17 cellular contexts compared by ENCODE assay signal in the genomic region with DNA sequence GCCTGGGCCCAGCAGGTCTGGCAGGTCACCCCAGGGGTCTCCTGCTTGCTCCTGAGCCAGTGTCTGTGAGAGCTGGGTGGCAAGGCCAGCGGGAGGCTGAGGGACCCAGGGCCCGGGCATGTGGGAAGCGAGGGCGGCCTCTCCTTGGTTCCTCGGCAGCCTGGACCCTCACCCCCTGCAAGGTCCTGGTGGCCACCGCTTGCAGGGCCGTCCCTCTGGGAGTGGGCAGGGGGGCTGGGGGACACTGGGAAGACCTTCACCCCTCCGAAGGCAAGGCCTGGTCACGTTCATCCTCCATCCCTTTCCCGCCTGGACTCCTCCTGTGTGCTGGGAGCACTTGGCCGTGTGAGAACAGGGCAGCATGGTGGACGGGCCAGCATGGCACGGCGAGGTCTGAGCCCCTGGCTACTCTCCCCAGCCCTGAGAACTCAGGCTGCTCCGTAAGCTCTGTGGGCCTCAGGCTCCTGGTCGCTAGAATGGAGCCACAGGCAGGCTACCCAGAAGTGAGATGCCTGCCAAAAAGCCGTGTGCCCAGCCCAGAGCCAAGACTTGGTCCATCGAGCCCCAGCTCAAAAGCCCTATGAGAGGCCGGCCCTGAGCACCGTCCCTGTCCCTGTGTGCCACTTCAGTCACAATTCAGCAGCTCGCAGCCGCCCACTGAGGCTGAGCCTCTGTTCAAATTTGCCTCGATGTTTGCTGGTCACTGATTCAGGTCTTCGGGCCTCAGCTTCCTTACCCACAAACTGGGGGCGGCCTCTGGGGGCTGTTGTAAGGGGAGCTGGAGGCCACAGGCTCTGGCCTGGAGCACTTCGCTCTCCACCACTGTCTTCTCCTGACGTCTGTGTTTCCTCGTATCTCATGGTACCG. TPM values are rescaled to one million over a fixed set of nuclear protein-coding genes. Genes with fewer than 3 reads are reported as not detected.
A peak's percentile ranks its signal among the peaks of the same experiment; 100 is the strongest.
DNase-seq lines count a peak whose midpoint lies in the region; ATAC-seq and TF ChIP-seq lines count a peak whose summit lies in the region.
"Had no signal": no experiment of that assay in that cellular context is flagged by ENCODE, and none has a peak within 500 bp of the region (broad histone marks: within the 10 kb centered on the region; RNA-seq: fewer than 3 reads in every experiment).

No MANE protein-coding gene starts in this region.

- H3K9me2 ChIP-seq in OCI-LY1 (ENCODE audit: low read depth, low read length) = no peaks in the 10 kb centered on the region

- H4K20me1 ChIP-seq in OCI-LY1 (ENCODE audit: insufficient read depth, low read length) = no peaks in the 10 kb centered on the region

- H3K4me3 Mint-ChIP-seq in osteocyte (ENCODE audit: unreplicated experiment) = no peak overlapping the region

- H3K9ac ChIP-seq in OCI-LY1 (ENCODE audit: low read length) = peak overlapping the region; percentile 56; the same call in 1 of the 2 replicates

- H3K9me3 Mint-ChIP-seq in osteocyte (ENCODE audit: unreplicated experiment) = no peaks in the 10 kb centered on the region

- peak; percentile 10 for DNase-seq in D341Med (ENCODE audit: low spot score)
- DNase-seq in islet precursor cell = peak; percentile 54
- peak; percentile 56 for DNase-seq in sciatic nerve (ENCODE audit: low spot score)
- no peak for DNase-seq in nucleus accumbens (lab: John Stamatoyannopoulos, UW)
- DNase-seq in pons (ENCODE audit: low spot score) = no peak
- no peak for DNase-seq in GM20000 (ENCODE audit: low spot score)
- DNase-seq in osteocyte (ENCODE audit: extremely low spot score, unreplicated experiment) = no peak
- DNase-seq: hypothalamus; midbrain; NK-92 treated with Interleukin-12 subunit alpha and Interleukin-12 subunit beta, amount 100 ng/mL, for 24 hours had no signal

- H3K27ac Mint-ChIP-seq in osteocyte (ENCODE audit: unreplicated experiment) = no peak overlapping the region

- peaks cover 3% of the 10 kb centered on the region for H3K27me3 Mint-ChIP-seq in osteocyte (ENCODE audit: unreplicated experiment)

- H3K4me2 ChIP-seq in OCI-LY1 (ENCODE audit: low read length) = no peak overlapping the region; the same call in 1 of the 2 replicates

- H3F3A ChIP-seq in OCI-LY1 (ENCODE audit: insufficient read depth, low read length) = no peaks in the 10 kb centered on the region; the same call in 1 of the 2 replicates

- no peaks in the 10 kb centered on the region for H3K36me3 Mint-ChIP-seq in osteocyte (ENCODE audit: unreplicated experiment)

- no peaks in the 10 kb centered on the region for H3K79me2 ChIP-seq in OCI-LY1 (ENCODE audit: insufficient read depth, low read length)

- no peaks in the 10 kb centered on the region for H3K27me3 ChIP-seq in OCI-LY1 (ENCODE audit: insufficient read depth, low read length)
- H3K27me3 ChIP-seq: esophagus muscularis mucosa had no signal

- no peak overlapping the region for H2AFZ ChIP-seq in OCI-LY1 (ENCODE audit: low read length)

- H3K9me3 ChIP-seq in OCI-LY1 (ENCODE audit: low read length) = no peaks in the 10 kb centered on the region
- H3K9me3 ChIP-seq: esophagus muscularis mucosa had no signal

- peaks cover 55% of the 10 kb centered on the region for H3K4me1 ChIP-seq in OCI-LY1 (ENCODE audit: insufficient read depth, low read length, severe bottlenecking)

- ATAC-seq in sciatic nerve = no peak

- H3K4me1 Mint-ChIP-seq in osteocyte (ENCODE audit: unreplicated experiment) = no peaks in the 10 kb centered on the region

- no peak for TF ChIP-seq CTCF in OCI-LY1 (IDR thresholded peaks at IDR 0.05; ENCODE audit: low read length)
- TF ChIP-seq CTCF in GM20000 (IDR thresholded peaks at IDR 0.05; ENCODE audit: extremely low read depth, missing control alignments) = no peak
- no peak for TF ChIP-seq CTCF in osteocyte (IDR thresholded peaks at IDR 0.05)

- intact Hi-C loops in sciatic nerve (cut with DNase I) = loop anchor here (10.0 kb wide), 1 partner anchor 220 kb away; no protein-coding TSS in a partner anchor

- no peaks in the 10 kb centered on the region for H3K36me3 ChIP-seq in OCI-LY1 (ENCODE audit: insufficient read depth, low read length)
- H3K36me3 ChIP-seq: esophagus muscularis mucosa had no signal

- H3K27ac ChIP-seq in OCI-LY1 (ENCODE audit: low read depth, low read length, poor library complexity, severe bottlenecking) = peak overlapping the region; percentile 83
- H3K27ac ChIP-seq: esophagus muscularis mucosa, HL-60 had no signal

- H3K4me3 ChIP-seq in OCI-LY1 (ENCODE audit: low read depth, low read length, poor library complexity, severe bottlenecking) = no peak overlapping the region
- H3K4me3 ChIP-seq: esophagus muscularis mucosa had no signal

RNA-seq across cellular contexts. Expression of gene IGLL1, which starts 45.0 kb away (rescaled TPM):
- total RNA-seq in sciatic nerve (not detected), osteocyte (not detected in 2 replicates)
- total RNA-seq: chondrocyte, esophagus muscularis mucosa, H4, renal cortical epithelial cell, SK-MEL-5 had no signal

Comparison
In these comparisons a context has a peak if more than half of its experiments do, and no peak if none do; other contexts are left out.
1. DNase-seq: peak in D341Med (single experiment), islet precursor cell (single experiment) and sciatic nerve (single experiment); none in nucleus accumbens (0 of 56), pons (single experiment), GM20000 (single experiment) and osteocyte (single experiment).